8 cellular contexts compared by ENCODE assay signal in genomic region chr3:49013738-49014660, GRCh38. TPM values are rescaled to one million over a fixed set of nuclear protein-coding genes. Genes with fewer than 3 reads are reported as not detected.
DNase-seq lines count a peak whose midpoint lies in the region; TF ChIP-seq lines count a peak whose summit lies in the region.

No MANE protein-coding gene starts in this region.

- peak; percentile 45 for DNase-seq in NCI-H2196 (lab: John Stamatoyannopoulos, UW; ENCODE audit: unreplicated experiment)
- DNase-seq in NCI-H2196 treated with DMSO at 0.1 percent for 48 hours (lab: John Stamatoyannopoulos, UW; ENCODE audit: unreplicated experiment) = no peak
- DNase-seq in LHCN-M2 (ENCODE audit: low read depth) = peak; percentile 50
- DNase-seq in activated T-cell treated with anti-CD3 and anti-CD28 coated beads for 48 hours (ENCODE audit: low read depth) = peak; percentile 46
- peak; percentile 91 for DNase-seq in islet precursor cell
- DNase-seq in testis = peak; percentile 78
- DNase-seq in GM19240 (ENCODE audit: insufficient read length, low spot score) = no peak
- DNase-seq in H4 (ENCODE audit: low spot score) = no peak

- peak; percentile 24 to 57 (median 38) for TF ChIP-seq CTCF in testis (IDR thresholded peaks at IDR 0.05)

- H3K9me3 ChIP-seq in testis = no peaks in the 10 kb centered on the region

- no peak overlapping the region for H3K4me3 ChIP-seq in testis

- peaks cover 20% of the 10 kb centered on the region for H3K4me1 ChIP-seq in testis

- H3K36me3 ChIP-seq in testis (ENCODE audit: low read depth, missing control alignments) = no peaks in the 10 kb centered on the region

- intact Hi-C loops in testis (cut with DNase I; ENCODE audit: low total_unique reads) = no loop called here

- H3K27me3 ChIP-seq in testis = no peaks in the 10 kb centered on the region

- H3K27ac ChIP-seq in testis = no peak overlapping the region

- WGBS in testis, 2 donors = 82 to 84% methylated on average over 17 to 24 of the region's 24 CpGs

- TF ChIP-seq POLR2A in testis (IDR thresholded peaks at IDR 0.05) = no peak

RNA-seq across cellular contexts. Expression of gene DALRD3, which starts 4.4 kb away (rescaled TPM):
- total RNA-seq in LHCN-M2 (2014; rRNA removed) = 42.5 and 45.7 TPM in 2 replicates
- polyA plus RNA-seq in LHCN-M2 (2012) = 35.2 TPM
- 100 to 1,000 TPM in 1 of 2 donors, 10 to 100 TPM in 1; 92.0 to 106 TPM for total RNA-seq in testis
- polyA plus RNA-seq in testis (ENCODE audit: insufficient read depth, low read depth, low replicate concordance) = 121 TPM
- 31.4 and 44.1 TPM in 2 replicates for total RNA-seq in H4 (2014; rRNA removed; shearing (Covaris generic))

RNA-seq across cellular contexts. Expression of gene WDR6, which starts 6.8 kb away (rescaled TPM):
- total RNA-seq in LHCN-M2 (2014; rRNA removed) (78.0 and 87.3 TPM in 2 replicates), testis (100 to 1,000 TPM; 171 to 172 TPM)
- 107 TPM for polyA plus RNA-seq in LHCN-M2 (2012)
- polyA plus RNA-seq in testis (ENCODE audit: insufficient read depth, low read depth, low replicate concordance) = 92.0 TPM
- total RNA-seq in H4 (2014; rRNA removed; shearing (Covaris generic)) = 25.3 and 29.6 TPM in 2 replicates

RNA-seq across cellular contexts. Expression of gene NDUFAF3, which starts 7.9 kb away (rescaled TPM):
- 116 and 162 TPM in 2 replicates for total RNA-seq in LHCN-M2 (2014; rRNA removed)
- 190 TPM for polyA plus RNA-seq in LHCN-M2 (2012)
- total RNA-seq in testis = 100 to 1,000 TPM; 324 to 416 TPM
- polyA plus RNA-seq in testis (ENCODE audit: insufficient read depth, low read depth, low replicate concordance) = 544 TPM
- 80.9 and 87.8 TPM in 2 replicates for total RNA-seq in H4 (2014; rRNA removed; shearing (Covaris generic))

RNA-seq across cellular contexts. Expression of gene IMPDH2, which starts 15.2 kb away (rescaled TPM):
- total RNA-seq in LHCN-M2 (2014; rRNA removed) (325 and 336 TPM in 2 replicates), testis (10 to 100 TPM; 93.0 to 98.5 TPM)
- polyA plus RNA-seq in LHCN-M2 (2012) = 230 TPM
- 95.0 TPM for polyA plus RNA-seq in testis (ENCODE audit: insufficient read depth, low read depth, low replicate concordance)
- total RNA-seq in H4 (2014; rRNA removed; shearing (Covaris generic)) = 314 and 330 TPM in 2 replicates

RNA-seq across cellular contexts. Expression of gene P4HTM, which starts 24.0 kb away (rescaled TPM):
- total RNA-seq in LHCN-M2 (2014; rRNA removed) (16.2 and 21.0 TPM in 2 replicates), testis (100 to 1,000 TPM; 107 to 122 TPM)
- 13.4 TPM for polyA plus RNA-seq in LHCN-M2 (2012)
- 52.3 TPM for polyA plus RNA-seq in testis (ENCODE audit: insufficient read depth, low read depth, low replicate concordance)
- 12.8 and 22.0 TPM in 2 replicates for total RNA-seq in H4 (2014; rRNA removed; shearing (Covaris generic))

Comparison
In these comparisons a context has a peak if more than half of its experiments do, and no peak if none do; other contexts are left out.
1. DNase-seq: peak in NCI-H2196 (single experiment), LHCN-M2 (single experiment), activated T-cell treated with anti-CD3 and anti-CD28 coated beads for 48 hours (single experiment), islet precursor cell (single experiment) and testis (single experiment); none in NCI-H2196 treated with DMSO at 0.1 percent for 48 hours (single experiment), GM19240 (single experiment) and H4 (single experiment).